Comparison of ENCODE assay signal across 20 cellular contexts in genomic region chr1:219039018-219039740, GRCh38.
"Had no signal": no experiment of that assay in that cellular context is flagged by ENCODE, and none has a peak within 500 bp of the region (broad histone marks: within the 10 kb centered on the region; RNA-seq: fewer than 3 reads in every experiment).

No MANE protein-coding gene starts in this region.

- H3K36me3 ChIP-seq: esophagus squamous epithelium, gastroesophageal sphincter, neural progenitor cell, ovary, suprapubic skin, tibial artery, upper lobe of left lung, vagina had no signal

- H3K4me1 ChIP-seq: esophagus squamous epithelium, gastroesophageal sphincter, suprapubic skin, tibial artery, vagina had no signal

- H3K9me3 ChIP-seq: esophagus squamous epithelium, gastroesophageal sphincter, ovary, suprapubic skin, tibial artery, upper lobe of left lung, vagina had no signal

- H3K27me3 ChIP-seq: esophagus squamous epithelium, gastroesophageal sphincter, neural progenitor cell, ovary, suprapubic skin, tibial artery, upper lobe of left lung, vagina had no signal

- ATAC-seq: gastroesophageal sphincter; natural killer cell; stimulated activated effector memory CD8-positive, alpha-beta T cell treated with anti-CD3 and anti-CD28 coated beads, Interleukin-12 subunit alpha, Interleukin-12 subunit beta, amount 100 ng/mL, for 72 hours; stimulated activated naive CD8-positive, alpha-beta T cell treated with anti-CD3 and anti-CD28 coated beads, Interleukin-15, Interleukin-2, amounts not matched to agents 100 U/mL and 50 U/mL, for 24 hours had no signal

- H3K4me3 ChIP-seq: esophagus squamous epithelium, gastroesophageal sphincter, neural progenitor cell, ovary, suprapubic skin, tibial artery, upper lobe of left lung, vagina had no signal

- H3K27ac ChIP-seq: epithelial cell of prostate, esophagus squamous epithelium, gastroesophageal sphincter, neural progenitor cell, ovary, suprapubic skin, tibial artery, upper lobe of left lung, vagina had no signal

- DNase-seq: effector memory CD4-positive, alpha-beta T cell; esophagus squamous epithelium; foreskin fibroblast; glutamatergic neuron; immature natural killer cell; natural killer cell; nucleus accumbens; ovary; right cardiac atrium; stimulated activated CD4-positive, alpha-beta T cell treated with anti-CD3 and anti-CD28 coated beads, Interleukin-4, amount 100 ng/mL, for 1 hour; stimulated activated CD8-positive, alpha-beta memory T cell treated with anti-CD3 and anti-CD28 coated beads, Interleukin-4, amount 100 ng/mL, for 48 hours; stimulated activated naive CD8-positive, alpha-beta T cell treated with anti-CD3 and anti-CD28 coated beads, Interleukin-15, Interleukin-2, amounts not matched to agents 100 U/mL and 50 U/mL, for 24 hours; tibial artery; upper lobe of left lung had no signal
